Comparison of ENCODE assay signal across 1 cellular context in the genomic region with DNA sequence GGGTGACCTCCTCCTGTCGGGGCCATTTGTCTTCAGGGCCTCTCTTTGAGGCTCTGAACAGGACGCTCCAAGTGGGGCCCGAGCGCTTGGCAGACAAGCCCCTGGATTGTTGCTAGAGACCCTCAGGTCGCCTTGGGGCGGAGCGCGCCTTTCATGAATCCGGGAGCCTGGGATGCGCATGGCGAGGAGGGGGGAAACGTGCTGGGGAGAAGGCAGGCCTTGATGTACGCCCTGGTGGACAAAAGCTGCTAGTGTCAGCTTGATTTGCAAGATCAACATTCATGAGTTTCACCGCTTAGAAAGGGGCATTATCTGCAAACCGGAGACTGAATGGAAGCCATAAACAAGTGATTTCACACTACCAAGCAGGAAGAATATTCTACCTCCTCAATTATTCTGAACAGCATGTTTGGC.
TF ChIP-seq lines count a peak whose summit lies in the region.

No MANE protein-coding gene starts in this region.

TF ChIP-seq in WTC11, 78 proteins besides CTCF, POLR2A, EP300 and RAD21 (continued from another document):
- TF ChIP-seq NR1H2 (CRISPR knock-in tag; IDR thresholded peaks at IDR 0.05) (0 out of 2 replicates have a peak, but pooled peaks have one; percentile 65), FOXJ3 (CRISPR knock-in tag; IDR thresholded peaks at IDR 0.05; ENCODE audit: borderline replicate concordance) (no peak), PREB (CRISPR knock-in tag; IDR thresholded peaks at IDR 0.05; ENCODE audit: borderline replicate concordance) (0 out of 2 replicates have a peak, but pooled peaks have one; percentile 11), MAX (CRISPR knock-in tag; IDR thresholded peaks at IDR 0.05) (peak; percentile 67; the same call in 1 of the 2 replicates), HMGA2 (CRISPR knock-in tag; IDR thresholded peaks at IDR 0.05) (no peak), JAZF1 (CRISPR knock-in tag; IDR thresholded peaks at IDR 0.05) (no peak), CBFB (CRISPR knock-in tag; IDR thresholded peaks at IDR 0.05; ENCODE audit: low read depth) (no peak), FOXP4 (CRISPR knock-in tag; IDR thresholded peaks at IDR 0.05) (peak; percentile 41; the same call in 1 of the 2 replicates), TCF7 (CRISPR knock-in tag; IDR thresholded peaks at IDR 0.05; ENCODE audit: low read depth) (no peak), USF1 (CRISPR knock-in tag; IDR thresholded peaks at IDR 0.05) (no peak), CREM (CRISPR knock-in tag; IDR thresholded peaks at IDR 0.05) (no peak), ZNF512 (CRISPR knock-in tag; IDR thresholded peaks at IDR 0.05; ENCODE audit: borderline replicate concordance) (no peak), ZSCAN18 (CRISPR knock-in tag; IDR thresholded peaks at IDR 0.05) (no peak), SMAD4 (CRISPR knock-in tag; IDR thresholded peaks at IDR 0.05) (no peak), TP53 (CRISPR knock-in tag; IDR thresholded peaks at IDR 0.05) (no peak), NFE2L1 (CRISPR knock-in tag; IDR thresholded peaks at IDR 0.05) (0 out of 2 replicates have a peak, but pooled peaks have one; percentile 28), TEAD1 (CRISPR knock-in tag; IDR thresholded peaks at IDR 0.05) (no peak), MYBL2 (CRISPR knock-in tag; IDR thresholded peaks at IDR 0.05) (no peak), ELF4 (CRISPR knock-in tag; IDR thresholded peaks at IDR 0.05; ENCODE audit: low read depth) (no peak), SMAD3 (CRISPR knock-in tag; IDR thresholded peaks at IDR 0.05; ENCODE audit: borderline replicate concordance) (no peak)
- TF ChIP-seq, protein P1, sequence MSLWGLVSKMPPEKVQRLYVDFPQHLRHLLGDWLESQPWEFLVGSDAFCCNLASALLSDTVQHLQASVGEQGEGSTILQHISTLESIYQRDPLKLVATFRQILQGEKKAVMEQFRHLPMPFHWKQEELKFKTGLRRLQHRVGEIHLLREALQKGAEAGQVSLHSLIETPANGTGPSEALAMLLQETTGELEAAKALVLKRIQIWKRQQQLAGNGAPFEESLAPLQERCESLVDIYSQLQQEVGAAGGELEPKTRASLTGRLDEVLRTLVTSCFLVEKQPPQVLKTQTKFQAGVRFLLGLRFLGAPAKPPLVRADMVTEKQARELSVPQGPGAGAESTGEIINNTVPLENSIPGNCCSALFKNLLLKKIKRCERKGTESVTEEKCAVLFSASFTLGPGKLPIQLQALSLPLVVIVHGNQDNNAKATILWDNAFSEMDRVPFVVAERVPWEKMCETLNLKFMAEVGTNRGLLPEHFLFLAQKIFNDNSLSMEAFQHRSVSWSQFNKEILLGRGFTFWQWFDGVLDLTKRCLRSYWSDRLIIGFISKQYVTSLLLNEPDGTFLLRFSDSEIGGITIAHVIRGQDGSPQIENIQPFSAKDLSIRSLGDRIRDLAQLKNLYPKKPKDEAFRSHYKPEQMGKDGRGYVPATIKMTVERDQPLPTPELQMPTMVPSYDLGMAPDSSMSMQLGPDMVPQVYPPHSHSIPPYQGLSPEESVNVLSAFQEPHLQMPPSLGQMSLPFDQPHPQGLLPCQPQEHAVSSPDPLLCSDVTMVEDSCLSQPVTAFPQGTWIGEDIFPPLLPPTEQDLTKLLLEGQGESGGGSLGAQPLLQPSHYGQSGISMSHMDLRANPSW (CRISPR knock-in tag; conservative IDR thresholded peaks at IDR 0.05; ENCODE audit: low read depth) = no peak
- TF ChIP-seq, protein P2, sequence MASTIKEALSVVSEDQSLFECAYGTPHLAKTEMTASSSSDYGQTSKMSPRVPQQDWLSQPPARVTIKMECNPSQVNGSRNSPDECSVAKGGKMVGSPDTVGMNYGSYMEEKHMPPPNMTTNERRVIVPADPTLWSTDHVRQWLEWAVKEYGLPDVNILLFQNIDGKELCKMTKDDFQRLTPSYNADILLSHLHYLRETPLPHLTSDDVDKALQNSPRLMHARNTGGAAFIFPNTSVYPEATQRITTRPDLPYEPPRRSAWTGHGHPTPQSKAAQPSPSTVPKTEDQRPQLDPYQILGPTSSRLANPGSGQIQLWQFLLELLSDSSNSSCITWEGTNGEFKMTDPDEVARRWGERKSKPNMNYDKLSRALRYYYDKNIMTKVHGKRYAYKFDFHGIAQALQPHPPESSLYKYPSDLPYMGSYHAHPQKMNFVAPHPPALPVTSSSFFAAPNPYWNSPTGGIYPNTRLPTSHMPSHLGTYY (CRISPR knock-in tag; IDR thresholded peaks at IDR 0.05) = no peak
- TF ChIP-seq, protein P3, sequence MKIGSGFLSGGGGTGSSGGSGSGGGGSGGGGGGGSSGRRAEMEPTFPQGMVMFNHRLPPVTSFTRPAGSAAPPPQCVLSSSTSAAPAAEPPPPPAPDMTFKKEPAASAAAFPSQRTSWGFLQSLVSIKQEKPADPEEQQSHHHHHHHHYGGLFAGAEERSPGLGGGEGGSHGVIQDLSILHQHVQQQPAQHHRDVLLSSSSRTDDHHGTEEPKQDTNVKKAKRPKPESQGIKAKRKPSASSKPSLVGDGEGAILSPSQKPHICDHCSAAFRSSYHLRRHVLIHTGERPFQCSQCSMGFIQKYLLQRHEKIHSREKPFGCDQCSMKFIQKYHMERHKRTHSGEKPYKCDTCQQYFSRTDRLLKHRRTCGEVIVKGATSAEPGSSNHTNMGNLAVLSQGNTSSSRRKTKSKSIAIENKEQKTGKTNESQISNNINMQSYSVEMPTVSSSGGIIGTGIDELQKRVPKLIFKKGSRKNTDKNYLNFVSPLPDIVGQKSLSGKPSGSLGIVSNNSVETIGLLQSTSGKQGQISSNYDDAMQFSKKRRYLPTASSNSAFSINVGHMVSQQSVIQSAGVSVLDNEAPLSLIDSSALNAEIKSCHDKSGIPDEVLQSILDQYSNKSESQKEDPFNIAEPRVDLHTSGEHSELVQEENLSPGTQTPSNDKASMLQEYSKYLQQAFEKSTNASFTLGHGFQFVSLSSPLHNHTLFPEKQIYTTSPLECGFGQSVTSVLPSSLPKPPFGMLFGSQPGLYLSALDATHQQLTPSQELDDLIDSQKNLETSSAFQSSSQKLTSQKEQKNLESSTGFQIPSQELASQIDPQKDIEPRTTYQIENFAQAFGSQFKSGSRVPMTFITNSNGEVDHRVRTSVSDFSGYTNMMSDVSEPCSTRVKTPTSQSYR (CRISPR knock-in tag; IDR thresholded peaks at IDR 0.05) = no peak
- TF ChIP-seq, protein P4, sequence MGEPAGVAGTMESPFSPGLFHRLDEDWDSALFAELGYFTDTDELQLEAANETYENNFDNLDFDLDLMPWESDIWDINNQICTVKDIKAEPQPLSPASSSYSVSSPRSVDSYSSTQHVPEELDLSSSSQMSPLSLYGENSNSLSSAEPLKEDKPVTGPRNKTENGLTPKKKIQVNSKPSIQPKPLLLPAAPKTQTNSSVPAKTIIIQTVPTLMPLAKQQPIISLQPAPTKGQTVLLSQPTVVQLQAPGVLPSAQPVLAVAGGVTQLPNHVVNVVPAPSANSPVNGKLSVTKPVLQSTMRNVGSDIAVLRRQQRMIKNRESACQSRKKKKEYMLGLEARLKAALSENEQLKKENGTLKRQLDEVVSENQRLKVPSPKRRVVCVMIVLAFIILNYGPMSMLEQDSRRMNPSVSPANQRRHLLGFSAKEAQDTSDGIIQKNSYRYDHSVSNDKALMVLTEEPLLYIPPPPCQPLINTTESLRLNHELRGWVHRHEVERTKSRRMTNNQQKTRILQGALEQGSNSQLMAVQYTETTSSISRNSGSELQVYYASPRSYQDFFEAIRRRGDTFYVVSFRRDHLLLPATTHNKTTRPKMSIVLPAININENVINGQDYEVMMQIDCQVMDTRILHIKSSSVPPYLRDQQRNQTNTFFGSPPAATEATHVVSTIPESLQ (CRISPR knock-in tag; IDR thresholded peaks at IDR 0.05) = no peak
- TF ChIP-seq, protein P5, sequence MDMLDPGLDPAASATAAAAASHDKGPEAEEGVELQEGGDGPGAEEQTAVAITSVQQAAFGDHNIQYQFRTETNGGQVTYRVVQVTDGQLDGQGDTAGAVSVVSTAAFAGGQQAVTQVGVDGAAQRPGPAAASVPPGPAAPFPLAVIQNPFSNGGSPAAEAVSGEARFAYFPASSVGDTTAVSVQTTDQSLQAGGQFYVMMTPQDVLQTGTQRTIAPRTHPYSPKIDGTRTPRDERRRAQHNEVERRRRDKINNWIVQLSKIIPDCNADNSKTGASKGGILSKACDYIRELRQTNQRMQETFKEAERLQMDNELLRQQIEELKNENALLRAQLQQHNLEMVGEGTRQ (CRISPR knock-in tag; IDR thresholded peaks at IDR 0.05) = no peak
- TF ChIP-seq, protein P6, sequence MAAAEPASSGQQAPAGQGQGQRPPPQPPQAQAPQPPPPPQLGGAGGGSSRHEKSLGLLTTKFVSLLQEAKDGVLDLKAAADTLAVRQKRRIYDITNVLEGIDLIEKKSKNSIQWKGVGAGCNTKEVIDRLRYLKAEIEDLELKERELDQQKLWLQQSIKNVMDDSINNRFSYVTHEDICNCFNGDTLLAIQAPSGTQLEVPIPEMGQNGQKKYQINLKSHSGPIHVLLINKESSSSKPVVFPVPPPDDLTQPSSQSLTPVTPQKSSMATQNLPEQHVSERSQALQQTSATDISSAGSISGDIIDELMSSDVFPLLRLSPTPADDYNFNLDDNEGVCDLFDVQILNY (CRISPR knock-in tag; IDR thresholded peaks at IDR 0.05) = peak; percentile 27
- TF ChIP-seq, protein P7, sequence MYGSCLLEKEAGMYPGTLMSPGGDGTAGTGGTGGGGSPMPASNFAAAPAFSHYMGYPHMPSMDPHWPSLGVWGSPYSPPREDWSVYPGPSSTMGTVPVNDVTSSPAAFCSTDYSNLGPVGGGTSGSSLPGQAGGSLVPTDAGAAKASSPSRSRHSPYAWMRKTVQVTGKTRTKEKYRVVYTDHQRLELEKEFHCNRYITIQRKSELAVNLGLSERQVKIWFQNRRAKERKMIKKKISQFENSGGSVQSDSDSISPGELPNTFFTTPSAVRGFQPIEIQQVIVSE (CRISPR knock-in tag; IDR thresholded peaks at IDR 0.05; ENCODE audit: borderline replicate concordance) = no peak
